In genomic region chr16:3003582-3004270, GRCh38 we compare ENCODE assay signal across 8 cellular contexts. TPM values are rescaled to one million over a fixed set of nuclear protein-coding genes. Genes with fewer than 3 reads are reported as not detected.
DNase-seq lines count a peak whose midpoint lies in the region; ATAC-seq and TF ChIP-seq lines count a peak whose summit lies in the region.

No MANE protein-coding gene starts in this region.

- H3K36me3 Mint-ChIP-seq in CD4-positive, CD25-positive, alpha-beta regulatory T cell: no peaks in the 10 kb centered on the region

- H3K4me1 ChIP-seq in CD4-positive, CD25-positive, alpha-beta regulatory T cell (ENCODE audit: control insufficient read depth, insufficient read depth, low read length, poor library complexity, severe bottlenecking): peaks cover 30% of the 10 kb centered on the region
- H3K4me1 ChIP-seq in left lung: peaks cover 5 to 43% of the 10 kb centered on the region in 2 donors

- no peak overlapping the region for H3K27ac ChIP-seq in CD4-positive, CD25-positive, alpha-beta regulatory T cell (ENCODE audit: insufficient read depth, low read length, poor library complexity, severe bottlenecking)
- H3K27ac ChIP-seq in left lung: no peak overlapping the region

- peak overlapping the region; percentile 68 to 90 (median 84) for H3K4me3 Mint-ChIP-seq in CD4-positive, CD25-positive, alpha-beta regulatory T cell

- H3K9me3 Mint-ChIP-seq in CD4-positive, CD25-positive, alpha-beta regulatory T cell: no peaks in the 10 kb centered on the region

- DNase-seq in CD4-positive, CD25-positive, alpha-beta regulatory T cell: peak; percentile 94 to 100 (median 97)
- DNase-seq in NCI-H524 treated with DMSO at 0.1 percent for 48 hours (lab: John Stamatoyannopoulos, UW) (peak; percentile 97), cerebellar nuclear complex (lab: John Stamatoyannopoulos, UW) (peak; percentile 96 to 98), left lung (peak; percentile 97 to 98)
- DNase-seq in activated CD4-positive, alpha-beta T cell treated with anti-CD3 and anti-CD28 coated beads for 24 hours (ENCODE audit: low read depth in 2 of 2): peak; percentile 91 to 94
- peak; percentile 91 to 97 for DNase-seq in stimulated activated CD4-positive, alpha-beta T cell treated with anti-CD3 and anti-CD28 coated beads, Interleukin-4, amount 100 ng/mL, for 4 hours

- H3K9me3 ChIP-seq in CD4-positive, CD25-positive, alpha-beta regulatory T cell (ENCODE audit: control insufficient read depth in 2 of 2, low read length in 2 of 2): no peaks in the 10 kb centered on the region
- no peaks in the 10 kb centered on the region for H3K9me3 ChIP-seq in left lung

- no peaks in the 10 kb centered on the region for H3K27me3 ChIP-seq in CD4-positive, CD25-positive, alpha-beta regulatory T cell (ENCODE audit: control insufficient read depth, insufficient read depth, low read length)
- peaks cover 6 to 49% of the 10 kb centered on the region in 2 donors for H3K27me3 ChIP-seq in left lung

- no peak overlapping the region for H3K27ac Mint-ChIP-seq in CD4-positive, CD25-positive, alpha-beta regulatory T cell

- no peaks in the 10 kb centered on the region for H3K36me3 ChIP-seq in CD4-positive, CD25-positive, alpha-beta regulatory T cell (ENCODE audit: control insufficient read depth, insufficient read depth, low read length)
- no peaks in the 10 kb centered on the region for H3K36me3 ChIP-seq in left lung

- H3K4me1 Mint-ChIP-seq in CD4-positive, CD25-positive, alpha-beta regulatory T cell: peaks cover 8 to 30% (median 17%) of the 10 kb centered on the region in 4 donors

- intact Hi-C loops in left lung (cut with DNase I): no loop called here

- H3K27me3 Mint-ChIP-seq in CD4-positive, CD25-positive, alpha-beta regulatory T cell: peaks cover 27% of the 10 kb centered on the region

- peak; percentile 99 for ATAC-seq in CD4-positive, CD25-positive, alpha-beta regulatory T cell (ENCODE audit: low read depth in 2 of 2)
- peak; percentile 88 for ATAC-seq in GM19438 (IDR thresholded peaks at IDR 0.05; ENCODE audit: low read depth, unreplicated experiment)
- ATAC-seq in HG03520 (IDR thresholded peaks at IDR 0.05; ENCODE audit: unreplicated experiment): peak; percentile 95
- ATAC-seq in left lung: peak; percentile 96

- TF ChIP-seq CTCF in left lung (IDR thresholded peaks at IDR 0.05): peak; percentile 32 to 41

- no peak overlapping the region for H3K4me3 ChIP-seq in CD4-positive, CD25-positive, alpha-beta regulatory T cell (ENCODE audit: low read depth, low read length)
- H3K4me3 ChIP-seq in left lung: peak overlapping the region in 1 of 2 donors; percentile 47

RNA-seq across cellular contexts. Expression of gene CLDN9, which starts 9.0 kb away (rescaled TPM):
- total RNA-seq in CD4-positive, CD25-positive, alpha-beta regulatory T cell: not detected
- not detected for polyA plus RNA-seq in CD4-positive, CD25-positive, alpha-beta regulatory T cell
- total RNA-seq in left lung: 1 to 10 TPM in 1 of 2 donors, under 1 TPM in 1; 0.85 to 2.2 TPM

RNA-seq across cellular contexts. Expression of gene CLDN6, which starts 14.3 kb away (rescaled TPM):
- not detected for total RNA-seq in CD4-positive, CD25-positive, alpha-beta regulatory T cell
- not detected for polyA plus RNA-seq in CD4-positive, CD25-positive, alpha-beta regulatory T cell
- 1 to 10 TPM in 1 of 2 donors, not detected in 1; 2.3 TPM for total RNA-seq in left lung

RNA-seq across cellular contexts. Expression of gene TNFRSF12A, which starts 16.4 kb away (rescaled TPM):
- 0.94 TPM for total RNA-seq in CD4-positive, CD25-positive, alpha-beta regulatory T cell
- polyA plus RNA-seq in CD4-positive, CD25-positive, alpha-beta regulatory T cell: 1 to 10 TPM in 1 of 4 donors, under 1 TPM in 2, not detected in 1; 0.69 to 1.2 (median 0.78) TPM
- 100 to 1,000 TPM; 118 to 126 TPM for total RNA-seq in left lung

RNA-seq across cellular contexts. Expression of gene HCFC1R1, which starts 20.0 kb away (rescaled TPM):
- 12.9 TPM for total RNA-seq in CD4-positive, CD25-positive, alpha-beta regulatory T cell
- 10 to 100 TPM; 18.0 to 20.7 (median 19.0) TPM for polyA plus RNA-seq in CD4-positive, CD25-positive, alpha-beta regulatory T cell
- 10 to 100 TPM; 45.4 to 66.6 TPM for total RNA-seq in left lung

RNA-seq across cellular contexts. Expression of gene THOC6, which starts 20.1 kb away (rescaled TPM):
- 16.2 TPM for total RNA-seq in CD4-positive, CD25-positive, alpha-beta regulatory T cell
- polyA plus RNA-seq in CD4-positive, CD25-positive, alpha-beta regulatory T cell: 10 to 100 TPM; 37.1 to 49.2 (median 41.0) TPM
- 10 to 100 TPM; 24.0 to 38.7 TPM for total RNA-seq in left lung

Comparison
In these comparisons a context has a peak if more than half of its experiments do, and no peak if none do; other contexts are left out.
1. RNA of gene TNFRSF12A, which starts 16.4 kb away (total RNA-seq): 118 to 126 TPM in left lung; 0.94 TPM in CD4-positive, CD25-positive, alpha-beta regulatory T cell (single experiment); every median in the first group is over 10 times any median in the second.
2. Peak in every context shown above with its lines, with median percentiles within 50 percentile points of each other: ATAC-seq and DNase-seq.